12 cellular contexts compared by ENCODE assay signal in genomic region chr16:49019081-49019633, GRCh38.
DNase-seq lines count a peak whose midpoint lies in the region; ATAC-seq and TF ChIP-seq lines count a peak whose summit lies in the region.
"Had no signal": no experiment of that assay in that cellular context is flagged by ENCODE, and none has a peak within 500 bp of the region (broad histone marks: within the 10 kb centered on the region; RNA-seq: fewer than 3 reads in every experiment).

No MANE protein-coding gene starts in this region.

- H3K4me3 ChIP-seq in GM23338: no peak overlapping the region
- no peak overlapping the region for H3K4me3 ChIP-seq in endodermal cell (ENCODE audit: low read length)
- H3K4me3 ChIP-seq in parathyroid adenoma (ENCODE audit: low read depth, low read length): no peak overlapping the region
- H3K4me3 ChIP-seq: BLaER1 treated with 17β-estradiol and CSF1 and Interleukin-3, amounts not matched to agents 10 nM and 100 nM; esophagus muscularis mucosa had no signal

- no peaks in the 10 kb centered on the region for H3K36me3 ChIP-seq in GM23338 (ENCODE audit: insufficient read depth)
- H3K36me3 ChIP-seq in endodermal cell (ENCODE audit: control insufficient read depth, insufficient read depth, low read length): no peaks in the 10 kb centered on the region
- H3K36me3 ChIP-seq in parathyroid adenoma (ENCODE audit: control insufficient read depth, insufficient read depth, low read length): no peaks in the 10 kb centered on the region
- H3K36me3 ChIP-seq: BLaER1 treated with 17β-estradiol and CSF1 and Interleukin-3, amounts not matched to agents 10 nM and 100 nM; esophagus muscularis mucosa had no signal

- H3K9me3 ChIP-seq in endodermal cell (ENCODE audit: control insufficient read depth, low read length): no peaks in the 10 kb centered on the region
- no peaks in the 10 kb centered on the region for H3K9me3 ChIP-seq in parathyroid adenoma (ENCODE audit: control insufficient read depth, low read length)
- H3K9me3 ChIP-seq: BLaER1 treated with 17β-estradiol and CSF1 and Interleukin-3, amounts not matched to agents 10 nM and 100 nM; esophagus muscularis mucosa had no signal

- H3K27ac ChIP-seq in GM23338 (ENCODE audit: low read depth) (no peak overlapping the region), endodermal cell (ENCODE audit: low read depth, low read length) (peak overlapping the region; percentile 51), parathyroid adenoma (no peak overlapping the region)
- H3K27ac ChIP-seq: BLaER1 treated with 17β-estradiol and CSF1 and Interleukin-3, amounts not matched to agents 10 nM and 100 nM; esophagus muscularis mucosa had no signal

- H3K27me3 ChIP-seq in GM23338 (ENCODE audit: insufficient read depth): no peaks in the 10 kb centered on the region
- no peaks in the 10 kb centered on the region for H3K27me3 ChIP-seq in endodermal cell (ENCODE audit: control insufficient read depth, insufficient read depth, low read length, poor library complexity, severe bottlenecking)
- H3K27me3 ChIP-seq in parathyroid adenoma (ENCODE audit: control insufficient read depth, insufficient read depth, low read length): no peaks in the 10 kb centered on the region

- H3F3A ChIP-seq in GM23338 (replicated peaks; ENCODE audit: low read depth): no peaks in the 10 kb centered on the region

- WGBS in endodermal cell (ENCODE audit: insufficient coverage in 1 of 2, insufficient read length in 1 of 2), 2 experiments: 42 to 60% methylated on average over 2 to 14 of the region's 14 CpGs

- H3K4me1 ChIP-seq in GM23338 (ENCODE audit: insufficient read depth) (peaks cover 53% of the 10 kb centered on the region), endodermal cell (ENCODE audit: control insufficient read depth, insufficient read depth, low read length) (peaks cover 11% of the 10 kb centered on the region), parathyroid adenoma (peaks cover 5% of the 10 kb centered on the region)

- ATAC-seq in GM23338 (peak; percentile 36), HG03196 (IDR thresholded peaks at IDR 0.05; ENCODE audit: unreplicated experiment) (no peak), HG02759 (IDR thresholded peaks at IDR 0.05; ENCODE audit: unreplicated experiment) (no peak)

- H3K27ac Mint-ChIP-seq in GM23338 (no peak overlapping the region), endodermal cell (no peak overlapping the region)
- no peak overlapping the region for H3K27ac Mint-ChIP-seq in activated T-cell treated with anti-CD3 and anti-CD28 coated beads, Interleukin-2, amount 50 U/mL, for 24 hours

- H4K20me1 ChIP-seq in GM23338 (replicated peaks; ENCODE audit: insufficient read depth): no peaks in the 10 kb centered on the region
- H4K20me1 ChIP-seq: BLaER1 treated with 17β-estradiol and CSF1 and Interleukin-3, amounts not matched to agents 10 nM and 100 nM had no signal

- H3K36me3 Mint-ChIP-seq in GM23338 (ENCODE audit: low read depth) (no peaks in the 10 kb centered on the region), endodermal cell (ENCODE audit: low read depth) (no peaks in the 10 kb centered on the region)
- no peaks in the 10 kb centered on the region for H3K36me3 Mint-ChIP-seq in activated T-cell treated with anti-CD3 and anti-CD28 coated beads, Interleukin-2, amount 50 U/mL, for 24 hours (ENCODE audit: low read depth)

- H3K27me3 Mint-ChIP-seq in GM23338 (ENCODE audit: insufficient read depth, low read depth, poor library complexity) (peaks cover 5% of the 10 kb centered on the region), endodermal cell (ENCODE audit: insufficient read depth) (peaks cover 4% of the 10 kb centered on the region)
- peaks cover 14% of the 10 kb centered on the region for H3K27me3 Mint-ChIP-seq in activated T-cell treated with anti-CD3 and anti-CD28 coated beads, Interleukin-2, amount 50 U/mL, for 24 hours

- H3K4me1 Mint-ChIP-seq in GM23338 (peaks cover 47% of the 10 kb centered on the region), endodermal cell (peaks cover 22% of the 10 kb centered on the region)
- H3K4me1 Mint-ChIP-seq in activated T-cell treated with anti-CD3 and anti-CD28 coated beads, Interleukin-2, amount 50 U/mL, for 24 hours (ENCODE audit: low read depth): no peaks in the 10 kb centered on the region

- peak overlapping the region; percentile 63 for H2AFZ ChIP-seq in GM23338
- peak overlapping the region; percentile 13 for H2AFZ ChIP-seq in parathyroid adenoma

- H3K4me3 Mint-ChIP-seq in GM23338 (no peak overlapping the region), endodermal cell (no peak overlapping the region)
- H3K4me3 Mint-ChIP-seq in activated T-cell treated with anti-CD3 and anti-CD28 coated beads, Interleukin-2, amount 50 U/mL, for 24 hours: no peak overlapping the region
- H3K4me3 Mint-ChIP-seq: neural crest cell had no signal

- H3K79me2 ChIP-seq in GM23338 (replicated peaks; ENCODE audit: insufficient read depth) (no peaks in the 10 kb centered on the region), parathyroid adenoma (no peaks in the 10 kb centered on the region)

- DNase-seq in GM23338 (ENCODE audit: low spot score) (peak; percentile 49), NCI-H510A treated with DMSO at 0.1 percent for 48 hours (lab: John Stamatoyannopoulos, UW) (peak; percentile 78), endodermal cell (peak; percentile 79)
- no peak for DNase-seq in activated effector memory CD4-positive, alpha-beta T cell treated with anti-CD3 and anti-CD28 coated beads, Interleukin-2, amount 50 U/mL, for 16 hours
- no peak for DNase-seq in activated T-cell treated with anti-CD3 and anti-CD28 coated beads, Interleukin-2, amount 50 U/mL, for 24 hours
- DNase-seq: Right ventricle myocardium superior had no signal

- no peaks in the 10 kb centered on the region; the same call in 2 of the 3 replicates for H3K9me3 Mint-ChIP-seq in GM23338
- no peaks in the 10 kb centered on the region for H3K9me3 Mint-ChIP-seq in endodermal cell
- H3K9me3 Mint-ChIP-seq in activated T-cell treated with anti-CD3 and anti-CD28 coated beads, Interleukin-2, amount 50 U/mL, for 24 hours: no peaks in the 10 kb centered on the region
- H3K9me3 Mint-ChIP-seq: neural crest cell had no signal

- TF ChIP-seq CTCF in GM23338 (conservative IDR thresholded peaks at IDR 0.05; ENCODE audit: low read depth in 2 of 2): no peak
- TF ChIP-seq CTCF in endodermal cell (conservative IDR thresholded peaks at IDR 0.05): no peak
- no peak for TF ChIP-seq CTCF in parathyroid adenoma (IDR thresholded peaks at IDR 0.05)

- no peak overlapping the region for H3K9ac ChIP-seq in endodermal cell (ENCODE audit: extremely low read depth, low read length, poor library complexity, severe bottlenecking)
- H3K9ac ChIP-seq in parathyroid adenoma: no peak overlapping the region
- H3K9ac ChIP-seq: BLaER1 treated with 17β-estradiol and CSF1 and Interleukin-3, amounts not matched to agents 10 nM and 100 nM had no signal

- H3K4me2 ChIP-seq in GM23338 (no peak overlapping the region; the same call in 1 of the 2 replicates), parathyroid adenoma (ENCODE audit: low read length) (peak overlapping the region; percentile 55)

- 0 out of 2 replicates have a peak, but pooled peaks cover 5% of the 10 kb centered on the region for H3K9me2 ChIP-seq in GM23338 (ENCODE audit: insufficient read depth)

TF ChIP-seq in GM23338, 12 proteins besides CTCF, POLR2A, EP300 and RAD21:
- TF ChIP-seq REST (IDR thresholded peaks at IDR 0.05; ENCODE audit: unreplicated experiment) (no peak), EZH2 (IDR thresholded peaks at IDR 0.05; ENCODE audit: low read depth, unreplicated experiment) (no peak), CREB1 (CRISPR knock-in tag; IDR thresholded peaks at IDR 0.05; ENCODE audit: low read depth) (peak; percentile 78)

Comparison
In these comparisons a context has a peak if more than half of its experiments do, and no peak if none do; other contexts are left out.
1. DNase-seq: peak in GM23338 (single experiment), NCI-H510A treated with DMSO at 0.1 percent for 48 hours (single experiment) and endodermal cell (single experiment); none in activated effector memory CD4-positive, alpha-beta T cell treated with anti-CD3 and anti-CD28 coated beads, Interleukin-2, amount 50 U/mL, for 16 hours (single experiment) and activated T-cell treated with anti-CD3 and anti-CD28 coated beads, Interleukin-2, amount 50 U/mL, for 24 hours (single experiment).